In genomic region chr18:60010513-60010912, GRCh38 we compare ENCODE assay signal across 1 cellular context.
TF ChIP-seq lines count a peak whose summit lies in the region.

No MANE protein-coding gene starts in this region.

TF ChIP-seq in H1, 55 proteins besides CTCF, POLR2A, EP300 and RAD21 (continued from another document):
- TF ChIP-seq HDAC6 (IDR thresholded peaks at IDR 0.05; ENCODE audit: low read depth, low read length) (no peak), CBX5 (IDR thresholded peaks at IDR 0.05; ENCODE audit: low read depth, low read length) (no peak)
